In genomic region chr6:70538364-70538763, GRCh38 we compare ENCODE assay signal across 11 cellular contexts. TPM values are rescaled to one million over a fixed set of nuclear protein-coding genes. Genes with fewer than 3 reads are reported as not detected.
DNase-seq lines count a peak whose midpoint lies in the region; ATAC-seq and FAIRE-seq lines count a peak whose summit lies in the region.
"Had no signal": no experiment of that assay in that cellular context is flagged by ENCODE, and none has a peak within 500 bp of the region (broad histone marks: within the 10 kb centered on the region; RNA-seq: fewer than 3 reads in every experiment).

No MANE protein-coding gene starts in this region.

- peak; percentile 76 for FAIRE-seq in islet of Langerhans (lab: Jason Lieb, UNC)

- intact Hi-C loops in posterior vena cava (cut with DNase I) = no loop called here

- peak; percentile 85 for ATAC-seq in GM18868 (IDR thresholded peaks at IDR 0.05; ENCODE audit: unreplicated experiment)
- peak; percentile 78 for ATAC-seq in GM21737 (IDR thresholded peaks at IDR 0.05; ENCODE audit: unreplicated experiment)
- peak; percentile 70 for ATAC-seq in HG03280 (IDR thresholded peaks at IDR 0.05; ENCODE audit: unreplicated experiment)

- DNase-seq in DMS 273 treated with DMSO at 0.1 percent for 48 hours (lab: John Stamatoyannopoulos, UW) (no peak), GDM1 (lab: John Stamatoyannopoulos, UW) (no peak), posterior vena cava (ENCODE audit: low spot score) (no peak)
- no peak for DNase-seq in effector CD4-positive, alpha-beta T cell
- DNase-seq: activated CD4-positive, alpha-beta T cell treated with anti-CD3 and anti-CD28 coated beads, Interleukin-2, amount 50 U/mL, for 4 hours; foreskin fibroblast; kidney glomerular epithelial cell had no signal

RNA-seq across cellular contexts. Expression of gene SDHAF4, which starts 28.4 kb away (rescaled TPM):
- total RNA-seq in posterior vena cava = 10 to 100 TPM in 1 of 2 donors, 1 to 10 TPM in 1; 8.9 to 10.1 TPM
